In genomic region chr14:68686724-68687123, GRCh38 we compare ENCODE assay signal across 16 cellular contexts.
A peak's percentile ranks its signal among the peaks of the same experiment; 100 is the strongest.
DNase-seq lines count a peak whose midpoint lies in the region; ATAC-seq and TF ChIP-seq lines count a peak whose summit lies in the region.
"Had no signal": no experiment of that assay in that cellular context is flagged by ENCODE, and none has a peak within 500 bp of the region (broad histone marks: within the 10 kb centered on the region; RNA-seq: fewer than 3 reads in every experiment).

No MANE protein-coding gene starts in this region.

- H3K36me3 Mint-ChIP-seq in activated CD4-positive, alpha-beta T cell treated with anti-CD3 and anti-CD28 coated beads for 36 hours (ENCODE audit: low read depth) = no peaks in the 10 kb centered on the region
- H3K36me3 Mint-ChIP-seq in effector memory CD8-positive, alpha-beta T cell (ENCODE audit: insufficient read depth) = peaks cover 20% of the 10 kb centered on the region

- TF ChIP-seq POLR2A in sigmoid colon (IDR thresholded peaks at IDR 0.05) = no peak

- no peaks in the 10 kb centered on the region for H3K9me3 ChIP-seq in PC-9 (ENCODE audit: insufficient read depth, low read depth)
- no peaks in the 10 kb centered on the region for H3K9me3 ChIP-seq in sigmoid colon
- H3K9me3 ChIP-seq: SJCRH30, testis had no signal

- POLR2A ChIA-PET in activated CD4-positive, alpha-beta T cell treated with anti-CD3 and anti-CD28 coated beads for 36 hours (lab: Charles Lee) = no interaction called here
- POLR2A ChIA-PET in PC-9 (lab: Charles Lee; ENCODE audit: unreplicated experiment) = no interaction called here

- peaks cover 76% of the 10 kb centered on the region for H3K4me1 ChIP-seq in PC-9 (replicated peaks; ENCODE audit: insufficient read depth)
- peaks cover 0 to 74% (median 46%) of the 10 kb centered on the region in 4 donors for H3K4me1 ChIP-seq in sigmoid colon

- no TSS peak for BruUV-seq in PC-9 (replicated peaks; lab: Mats Ljungman, UMichigan)

- H3K27ac ChIP-seq in PC-9 (peak overlapping the region; percentile 90), sigmoid colon (no peak overlapping the region)
- H3K27ac ChIP-seq: testis, WERI-Rb-1 had no signal

- 91 to 95% methylated on average over 8 of the region's 8 CpGs for WGBS in sigmoid colon, 2 donors

- H4K20me1 ChIP-seq in PC-9 (ENCODE audit: insufficient read depth) = no peaks in the 10 kb centered on the region

- H3K27me3 ChIP-seq in PC-9 (ENCODE audit: insufficient read depth, low read depth) (no peaks in the 10 kb centered on the region), sigmoid colon (no peaks in the 10 kb centered on the region)
- H3K27me3 ChIP-seq: SJCRH30, testis had no signal

- DNase-seq in activated CD4-positive, alpha-beta T cell treated with anti-CD3 and anti-CD28 coated beads for 36 hours = no peak
- DNase-seq in activated CD4-positive, alpha-beta T cell treated with anti-CD3 and anti-CD28 coated beads, Interleukin-2, amount 50 U/mL, for 4 hours = no peak
- DNase-seq in PC-9 = no peak
- no peak for DNase-seq in effector memory CD8-positive, alpha-beta T cell
- peak; percentile 14 for DNase-seq in sigmoid colon
- no peak for DNase-seq in SIG-M5 treated with dmso at 0.1 percent for 504 hours (lab: John Stamatoyannopoulos, UW; ENCODE audit: unreplicated experiment)
- DNase-seq: activated T-cell treated with anti-CD3 and anti-CD28 coated beads, Interleukin-2, amount 50 U/mL, for 4 hours; KG1; NCI-H2029 treated with DMSO at 0.1 percent for 48 hours; NCI-H774; SJCRH30; testis; WERI-Rb-1 had no signal

- peak overlapping the region; percentile 77 for H3K27ac Mint-ChIP-seq in activated CD4-positive, alpha-beta T cell treated with anti-CD3 and anti-CD28 coated beads for 36 hours
- H3K27ac Mint-ChIP-seq in effector memory CD8-positive, alpha-beta T cell = peak overlapping the region; percentile 96 to 97

- H3K4me3 Mint-ChIP-seq in activated CD4-positive, alpha-beta T cell treated with anti-CD3 and anti-CD28 coated beads for 36 hours = no peak overlapping the region
- H3K4me3 Mint-ChIP-seq in effector memory CD8-positive, alpha-beta T cell = no peak overlapping the region
- H3K4me3 Mint-ChIP-seq: activated T-cell treated with anti-CD3 and anti-CD28 coated beads, Interleukin-2, amount 50 U/mL, for 4 hours had no signal

- peaks cover 15% of the 10 kb centered on the region; the same call in 1 of the 2 replicates for H3K79me2 ChIP-seq in PC-9 (ENCODE audit: low read depth)

- no peak overlapping the region for H2AFZ ChIP-seq in PC-9

- H3K4me1 Mint-ChIP-seq in activated CD4-positive, alpha-beta T cell treated with anti-CD3 and anti-CD28 coated beads for 36 hours = peaks cover 49% of the 10 kb centered on the region
- peaks cover 40 to 44% of the 10 kb centered on the region in 2 donors for H3K4me1 Mint-ChIP-seq in effector memory CD8-positive, alpha-beta T cell (ENCODE audit: low read depth in 2 of 2)

- intact Hi-C loops in activated CD4-positive, alpha-beta T cell treated with anti-CD3 and anti-CD28 coated beads for 36 hours (cut with DNase I, micrococcal nuclease) = loop anchor here (5.0 kb wide), 2 partner anchors 46 to 399 kb away; no protein-coding TSS in a partner anchor
- intact Hi-C loops in PC-9 (cut with micrococcal nuclease; ENCODE audit: unreplicated experiment) (loop anchor here (1.0 to 10.0 kb wide), 9 partner anchors 9 to 742 kb away; no protein-coding TSS in a partner anchor), sigmoid colon (cut with DNase I) (no loop called here)

- H3K4me3 ChIP-seq in PC-9 = no peak overlapping the region
- H3K4me3 ChIP-seq in sigmoid colon = no peak overlapping the region
- H3K4me3 ChIP-seq: SJCRH30, testis had no signal

- no peaks in the 10 kb centered on the region for H3K9me3 Mint-ChIP-seq in activated CD4-positive, alpha-beta T cell treated with anti-CD3 and anti-CD28 coated beads for 36 hours (ENCODE audit: low read depth)
- H3K9me3 Mint-ChIP-seq in effector memory CD8-positive, alpha-beta T cell = no peaks in the 10 kb centered on the region
- H3K9me3 Mint-ChIP-seq: activated T-cell treated with anti-CD3 and anti-CD28 coated beads, Interleukin-2, amount 50 U/mL, for 4 hours had no signal

- peak overlapping the region; percentile 59; the same call in 1 of the 2 replicates for H3K4me2 ChIP-seq in PC-9

- TF ChIP-seq CTCF in PC-9 (conservative IDR thresholded peaks at IDR 0.05) = no peak
- TF ChIP-seq CTCF in sigmoid colon (IDR thresholded peaks at IDR 0.05) = no peak

- H3K27me3 Mint-ChIP-seq in activated CD4-positive, alpha-beta T cell treated with anti-CD3 and anti-CD28 coated beads for 36 hours = no peaks in the 10 kb centered on the region
- no peaks in the 10 kb centered on the region for H3K27me3 Mint-ChIP-seq in effector memory CD8-positive, alpha-beta T cell

- no peaks in the 10 kb centered on the region for H3K36me3 ChIP-seq in PC-9 (ENCODE audit: low read depth)
- H3K36me3 ChIP-seq in sigmoid colon = no peaks in the 10 kb centered on the region
- H3K36me3 ChIP-seq: SJCRH30, WERI-Rb-1 had no signal

- CTCF ChIA-PET in activated CD4-positive, alpha-beta T cell treated with anti-CD3 and anti-CD28 coated beads for 36 hours (lab: Charles Lee) = interaction anchor here (1.0 to 2.3 kb wide), 2 partner anchors 102 to 742 kb away, joined by 3 to 16 read pairs; no protein-coding TSS in a partner anchor
- CTCF ChIA-PET in PC-9 (lab: Charles Lee) = no interaction called here

- TF ChIP-seq EP300 in sigmoid colon (IDR thresholded peaks at IDR 0.05) = no peak

- H3F3A ChIP-seq in PC-9 (ENCODE audit: insufficient read depth, low read depth) = peaks cover 52% of the 10 kb centered on the region

- no peaks in the 10 kb centered on the region for H3K9me2 ChIP-seq in PC-9 (ENCODE audit: insufficient read depth)

- ATAC-seq in activated CD4-positive, alpha-beta T cell treated with anti-CD3 and anti-CD28 coated beads for 36 hours = no peak
- no peak for ATAC-seq in effector memory CD8-positive, alpha-beta T cell (replicated peaks)
- ATAC-seq in HG02759 (IDR thresholded peaks at IDR 0.05; ENCODE audit: unreplicated experiment) (no peak), HG02981 (IDR thresholded peaks at IDR 0.05; ENCODE audit: unreplicated experiment) (no peak)
- ATAC-seq: activated T-cell treated with anti-CD3 and anti-CD28 coated beads, Interleukin-2, amount 50 U/mL, for 4 hours; sciatic nerve had no signal
